8 cellular contexts compared by ENCODE assay signal in genomic region chr7:5365976-5366625, GRCh38. TPM values are rescaled to one million over a fixed set of nuclear protein-coding genes. Genes with fewer than 3 reads are reported as not detected.
A peak's percentile ranks its signal among the peaks of the same experiment; 100 is the strongest.
DNase-seq lines count a peak whose midpoint lies in the region; ATAC-seq, FAIRE-seq and TF ChIP-seq lines count a peak whose summit lies in the region.
"Not testable (repeated sequence)": the region's sequence is repeated elsewhere in the genome, so short reads cannot be mapped to it uniquely, and the experiment has no call there.

No MANE protein-coding gene starts in this region.

- peaks cover 0 to 11% of the 10 kb centered on the region in 2 donors for H3K36me3 ChIP-seq in aorta (ENCODE audit: control insufficient read depth in 1 of 2, insufficient read depth in 2 of 2, low read length in 1 of 2)

- intact Hi-C loops in right cardiac atrium (cut with DNase I) (loop anchor here in 3 of 4 donors (1.0 to 10.0 kb wide), 3 partner anchors 84 to 121 kb away; no protein-coding TSS in a partner anchor), aorta (cut with DNase I) (loop anchor here (10.0 kb wide), 1 partner anchor 89 kb away; no protein-coding TSS in a partner anchor)

- not testable (repeated sequence) for H3K27me3 ChIP-seq in right cardiac atrium (ENCODE audit: control insufficient read depth, insufficient read depth); aorta (ENCODE audit: control insufficient read depth in 1 of 2, insufficient read depth in 2 of 2, low read length in 1 of 2)

- ATAC-seq in HG03135 (IDR thresholded peaks at IDR 0.05; ENCODE audit: unreplicated experiment) (peak; percentile 60), right cardiac atrium (peak; percentile 66 to 79), aorta (ENCODE audit: low FRiP score) (peak; percentile 79)

- 77% methylated on average over 12 of the region's 12 CpGs for WGBS in right cardiac atrium
- 74 to 79% methylated on average over 12 of the region's 12 CpGs for WGBS in aorta, 2 donors

- FAIRE-seq in TTC549 (lab: Jason Lieb, UNC) = peak; percentile 19

- not testable (repeated sequence) for H3K4me3 ChIP-seq in right cardiac atrium (ENCODE audit: low read length); aorta (ENCODE audit: low read length in 2 of 2)

- not testable (repeated sequence) for H3K4me1 ChIP-seq in right cardiac atrium (ENCODE audit: control insufficient read depth, insufficient read depth, low read length); aorta (ENCODE audit: control insufficient read depth in 1 of 2, insufficient read depth in 2 of 2, low read length in 2 of 2)

- peak; percentile 78 for DNase-seq in NCI-H2196 (lab: John Stamatoyannopoulos, UW; ENCODE audit: unreplicated experiment)
- peak; percentile 78 for DNase-seq in astrocyte of the hippocampus (ENCODE audit: low read depth, low spot score)
- peak in 1 of 3 donors; percentile 56 for DNase-seq in right cardiac atrium
- peak; percentile 48 for DNase-seq in renal cortical epithelial cell (ENCODE audit: low read depth)
- DNase-seq in aorta = not testable (repeated sequence)

- TF ChIP-seq CTCF in GM12872 (IDR thresholded peaks at IDR 0.05; ENCODE audit: insufficient read depth, low read depth, low read length) = peak; percentile 94

- not testable (repeated sequence) for H3K9me3 ChIP-seq in right cardiac atrium (ENCODE audit: control insufficient read depth, low read length); aorta (ENCODE audit: control insufficient read depth, low read length)

- not testable (repeated sequence) for H3K27ac ChIP-seq in right cardiac atrium (ENCODE audit: low read length); aorta (ENCODE audit: low read depth in 1 of 2, low read length in 2 of 2)

RNA-seq across cellular contexts. Expression of gene TNRC18, which starts 57.5 kb away (rescaled TPM):
- total RNA-seq in right cardiac atrium (10 to 100 TPM; 33.1 to 46.6 (median 39.3) TPM), renal cortical epithelial cell (9.9 and 91.0 TPM in 2 replicates), aorta (100 to 1,000 TPM; 108 to 132 TPM)
- polyA plus RNA-seq in right cardiac atrium (38.9 TPM), aorta (10 to 100 TPM; 41.8 to 48.4 TPM)
